ENCODE assay signal across 1 cellular context in the genomic region with DNA sequence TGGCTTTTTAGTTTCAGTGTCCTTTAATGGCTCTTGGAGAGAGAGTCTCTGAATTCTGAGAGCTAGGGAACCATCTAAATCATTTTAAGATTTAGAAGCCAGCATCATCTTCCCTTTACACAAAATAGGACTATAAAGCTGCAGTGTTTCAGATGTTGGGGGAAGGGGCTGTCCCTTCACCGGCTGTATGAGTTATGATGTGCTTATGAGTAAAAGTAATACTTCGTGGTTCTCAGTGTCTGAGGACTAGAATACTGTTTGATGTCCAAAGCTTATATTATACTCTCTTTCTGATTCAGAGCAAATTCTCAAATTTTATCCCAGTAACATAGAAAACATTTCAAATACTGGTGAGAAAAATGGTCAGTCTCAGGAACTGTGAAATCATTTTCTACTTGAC.
TF ChIP-seq lines count a peak whose summit lies in the region.

No MANE protein-coding gene starts in this region.

TF ChIP-seq in HepG2, 621 proteins besides CTCF, POLR2A, EP300 and RAD21 (continued from another document):
- TF ChIP-seq, protein P1, sequence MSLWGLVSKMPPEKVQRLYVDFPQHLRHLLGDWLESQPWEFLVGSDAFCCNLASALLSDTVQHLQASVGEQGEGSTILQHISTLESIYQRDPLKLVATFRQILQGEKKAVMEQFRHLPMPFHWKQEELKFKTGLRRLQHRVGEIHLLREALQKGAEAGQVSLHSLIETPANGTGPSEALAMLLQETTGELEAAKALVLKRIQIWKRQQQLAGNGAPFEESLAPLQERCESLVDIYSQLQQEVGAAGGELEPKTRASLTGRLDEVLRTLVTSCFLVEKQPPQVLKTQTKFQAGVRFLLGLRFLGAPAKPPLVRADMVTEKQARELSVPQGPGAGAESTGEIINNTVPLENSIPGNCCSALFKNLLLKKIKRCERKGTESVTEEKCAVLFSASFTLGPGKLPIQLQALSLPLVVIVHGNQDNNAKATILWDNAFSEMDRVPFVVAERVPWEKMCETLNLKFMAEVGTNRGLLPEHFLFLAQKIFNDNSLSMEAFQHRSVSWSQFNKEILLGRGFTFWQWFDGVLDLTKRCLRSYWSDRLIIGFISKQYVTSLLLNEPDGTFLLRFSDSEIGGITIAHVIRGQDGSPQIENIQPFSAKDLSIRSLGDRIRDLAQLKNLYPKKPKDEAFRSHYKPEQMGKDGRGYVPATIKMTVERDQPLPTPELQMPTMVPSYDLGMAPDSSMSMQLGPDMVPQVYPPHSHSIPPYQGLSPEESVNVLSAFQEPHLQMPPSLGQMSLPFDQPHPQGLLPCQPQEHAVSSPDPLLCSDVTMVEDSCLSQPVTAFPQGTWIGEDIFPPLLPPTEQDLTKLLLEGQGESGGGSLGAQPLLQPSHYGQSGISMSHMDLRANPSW (CRISPR knock-in tag; IDR thresholded peaks at IDR 0.05; ENCODE audit: borderline replicate concordance): no peak
- TF ChIP-seq, protein P2, sequence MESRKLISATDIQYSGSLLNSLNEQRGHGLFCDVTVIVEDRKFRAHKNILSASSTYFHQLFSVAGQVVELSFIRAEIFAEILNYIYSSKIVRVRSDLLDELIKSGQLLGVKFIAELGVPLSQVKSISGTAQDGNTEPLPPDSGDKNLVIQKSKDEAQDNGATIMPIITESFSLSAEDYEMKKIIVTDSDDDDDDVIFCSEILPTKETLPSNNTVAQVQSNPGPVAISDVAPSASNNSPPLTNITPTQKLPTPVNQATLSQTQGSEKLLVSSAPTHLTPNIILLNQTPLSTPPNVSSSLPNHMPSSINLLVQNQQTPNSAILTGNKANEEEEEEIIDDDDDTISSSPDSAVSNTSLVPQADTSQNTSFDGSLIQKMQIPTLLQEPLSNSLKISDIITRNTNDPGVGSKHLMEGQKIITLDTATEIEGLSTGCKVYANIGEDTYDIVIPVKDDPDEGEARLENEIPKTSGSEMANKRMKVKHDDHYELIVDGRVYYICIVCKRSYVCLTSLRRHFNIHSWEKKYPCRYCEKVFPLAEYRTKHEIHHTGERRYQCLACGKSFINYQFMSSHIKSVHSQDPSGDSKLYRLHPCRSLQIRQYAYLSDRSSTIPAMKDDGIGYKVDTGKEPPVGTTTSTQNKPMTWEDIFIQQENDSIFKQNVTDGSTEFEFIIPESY (CRISPR knock-in tag; IDR thresholded peaks at IDR 0.05): no peak
- no peak for TF ChIP-seq MIER2 (CRISPR knock-in tag; IDR thresholded peaks at IDR 0.05)
- no peak for TF ChIP-seq ZNF605 (CRISPR knock-in tag; IDR thresholded peaks at IDR 0.05)
- no peak for TF ChIP-seq AGO2 (optimal IDR thresholded peaks at IDR 0.05; ENCODE audit: low read depth, low read length)
- TF ChIP-seq, protein P3, sequence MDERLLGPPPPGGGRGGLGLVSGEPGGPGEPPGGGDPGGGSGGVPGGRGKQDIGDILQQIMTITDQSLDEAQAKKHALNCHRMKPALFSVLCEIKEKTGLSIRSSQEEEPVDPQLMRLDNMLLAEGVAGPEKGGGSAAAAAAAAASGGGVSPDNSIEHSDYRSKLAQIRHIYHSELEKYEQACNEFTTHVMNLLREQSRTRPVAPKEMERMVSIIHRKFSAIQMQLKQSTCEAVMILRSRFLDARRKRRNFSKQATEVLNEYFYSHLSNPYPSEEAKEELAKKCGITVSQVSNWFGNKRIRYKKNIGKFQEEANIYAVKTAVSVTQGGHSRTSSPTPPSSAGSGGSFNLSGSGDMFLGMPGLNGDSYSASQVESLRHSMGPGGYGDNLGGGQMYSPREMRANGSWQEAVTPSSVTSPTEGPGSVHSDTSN (CRISPR knock-in tag; IDR thresholded peaks at IDR 0.05): no peak
- no peak for TF ChIP-seq ZNF556 (CRISPR knock-in tag; IDR thresholded peaks at IDR 0.05; ENCODE audit: borderline replicate concordance)
- TF ChIP-seq SP140L (CRISPR knock-in tag; IDR thresholded peaks at IDR 0.05; ENCODE audit: borderline replicate concordance): no peak
- TF ChIP-seq ADNP (CRISPR knock-in tag; IDR thresholded peaks at IDR 0.05): no peak
- TF ChIP-seq SOX5 (CRISPR knock-in tag; IDR thresholded peaks at IDR 0.05; ENCODE audit: borderline replicate concordance): no peak
